Comparison of ENCODE assay signal across 1 cellular context in the genomic region with DNA sequence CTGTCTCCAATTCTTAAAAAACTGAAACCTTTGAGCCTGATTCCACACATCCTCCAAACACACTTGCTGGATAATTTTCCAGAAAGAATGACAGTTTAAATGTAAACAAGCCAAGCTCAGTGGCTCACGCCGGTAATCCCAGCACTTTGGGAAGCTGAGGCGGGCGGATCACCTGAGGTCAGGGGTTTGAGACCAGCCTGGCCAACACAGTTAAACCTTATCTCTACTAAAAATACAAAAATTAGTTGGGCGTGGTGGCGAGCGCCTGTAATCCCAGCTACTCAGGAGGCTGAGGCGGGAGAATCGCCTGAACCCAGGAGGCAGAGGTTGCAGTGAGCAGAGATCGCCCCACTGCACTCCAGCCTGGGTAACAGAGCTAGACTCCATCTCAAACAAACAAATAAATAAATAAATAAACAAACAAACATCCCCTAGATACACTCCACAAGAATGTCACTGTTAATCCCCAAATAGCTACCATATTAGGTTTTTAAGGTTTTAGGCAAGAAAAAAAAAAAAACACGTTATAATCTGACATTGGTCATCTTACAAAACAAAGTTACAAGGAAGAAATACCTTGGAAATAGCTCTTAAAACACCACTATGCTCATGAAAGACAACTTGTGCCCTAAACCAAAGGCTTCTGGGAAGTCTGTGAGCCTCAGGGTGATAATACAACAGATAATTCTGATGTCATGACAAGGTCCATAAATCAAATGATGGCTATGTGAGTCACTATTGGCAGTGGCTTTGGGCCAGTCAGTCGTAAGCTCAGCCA.
TF ChIP-seq lines count a peak whose summit lies in the region.

No MANE protein-coding gene starts in this region.

TF ChIP-seq in GM12878, 131 proteins besides CTCF, POLR2A, EP300 and RAD21:
- TF ChIP-seq, protein P1, sequence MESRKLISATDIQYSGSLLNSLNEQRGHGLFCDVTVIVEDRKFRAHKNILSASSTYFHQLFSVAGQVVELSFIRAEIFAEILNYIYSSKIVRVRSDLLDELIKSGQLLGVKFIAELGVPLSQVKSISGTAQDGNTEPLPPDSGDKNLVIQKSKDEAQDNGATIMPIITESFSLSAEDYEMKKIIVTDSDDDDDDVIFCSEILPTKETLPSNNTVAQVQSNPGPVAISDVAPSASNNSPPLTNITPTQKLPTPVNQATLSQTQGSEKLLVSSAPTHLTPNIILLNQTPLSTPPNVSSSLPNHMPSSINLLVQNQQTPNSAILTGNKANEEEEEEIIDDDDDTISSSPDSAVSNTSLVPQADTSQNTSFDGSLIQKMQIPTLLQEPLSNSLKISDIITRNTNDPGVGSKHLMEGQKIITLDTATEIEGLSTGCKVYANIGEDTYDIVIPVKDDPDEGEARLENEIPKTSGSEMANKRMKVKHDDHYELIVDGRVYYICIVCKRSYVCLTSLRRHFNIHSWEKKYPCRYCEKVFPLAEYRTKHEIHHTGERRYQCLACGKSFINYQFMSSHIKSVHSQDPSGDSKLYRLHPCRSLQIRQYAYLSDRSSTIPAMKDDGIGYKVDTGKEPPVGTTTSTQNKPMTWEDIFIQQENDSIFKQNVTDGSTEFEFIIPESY (IDR thresholded peaks at IDR 0.05): peak; percentile 8; the same call in 1 of the 2 replicates
- TF ChIP-seq ASH2L (IDR thresholded peaks at IDR 0.05; ENCODE audit: borderline replicate concordance, low read depth) (no peak), DPF2 (IDR thresholded peaks at IDR 0.05) (no peak), MXI1 (IDR thresholded peaks at IDR 0.05; ENCODE audit: low read depth, low read length) (no peak)
